9 cellular contexts compared by ENCODE assay signal in genomic region chr3:62875103-62876002, GRCh38. TPM values are rescaled to one million over a fixed set of nuclear protein-coding genes. Genes with fewer than 3 reads are reported as not detected.
DNase-seq lines count a peak whose midpoint lies in the region; ATAC-seq and TF ChIP-seq lines count a peak whose summit lies in the region.
"Had no signal": no experiment of that assay in that cellular context is flagged by ENCODE, and none has a peak within 500 bp of the region (broad histone marks: within the 10 kb centered on the region; RNA-seq: fewer than 3 reads in every experiment).

Gene CADPS (minus strand): TSS chr3:62875416. CDS start chr3:62875029, 387 bp downstream.

- peaks cover 8 to 22% (median 11%) of the 10 kb centered on the region in 5 donors for H3K9me3 Mint-ChIP-seq in CD8-positive, alpha-beta memory T cell

- POLR2A ChIA-PET in CD8-positive, alpha-beta memory T cell (lab: Charles Lee) = no interaction called here

- H3K4me3 Mint-ChIP-seq in CD8-positive, alpha-beta memory T cell = no peak within 1 kb of the TSS
- H3K4me3 Mint-ChIP-seq: activated naive CD8-positive, alpha-beta T cell had no signal

- H3K36me3 ChIP-seq in H7 (replicated peaks; ENCODE audit: control insufficient read depth, insufficient read depth, low read length) (no peaks in the 10 kb centered on the region), SJCRH30 (no peaks in the 10 kb centered on the region)
- H3K36me3 ChIP-seq in CD8-positive, alpha-beta memory T cell (ENCODE audit: insufficient read depth, low read length) = no peaks in the 10 kb centered on the region

- peak; percentile 67 for DNase-seq in H7
- DNase-seq in SJCRH30 = no peak
- peak; percentile 22 for DNase-seq in left cardiac atrium
- no peak for DNase-seq in retinal pigment epithelial cell (ENCODE audit: low read depth)
- no peak for DNase-seq in CD8-positive, alpha-beta memory T cell

- H3K4me3 ChIP-seq in H7 (ENCODE audit: insufficient read depth, low read depth, low read length) = peak within 1 kb of the TSS; percentile 85
- H3K4me3 ChIP-seq in SJCRH30 = peak within 1 kb of the TSS; percentile 50
- H3K4me3 ChIP-seq in retinal pigment epithelial cell (ENCODE audit: low read length) = peak within 1 kb of the TSS; percentile 44
- no peak within 1 kb of the TSS for H3K4me3 ChIP-seq in CD8-positive, alpha-beta memory T cell (ENCODE audit: low read length)

- no peak within 1 kb of the TSS for H3K27ac ChIP-seq in SJCRH30
- H3K27ac ChIP-seq in CD8-positive, alpha-beta memory T cell (ENCODE audit: low read depth, low read length) = no peak within 1 kb of the TSS

- no peaks in the 10 kb centered on the region for H3K36me3 Mint-ChIP-seq in CD8-positive, alpha-beta memory T cell
- H3K36me3 Mint-ChIP-seq: activated naive CD8-positive, alpha-beta T cell had no signal

- H3K4me1 Mint-ChIP-seq in CD8-positive, alpha-beta memory T cell = no peaks in the 10 kb centered on the region

- H3K27me3 Mint-ChIP-seq in CD8-positive, alpha-beta memory T cell = peaks cover 19 to 31% of the 10 kb centered on the region in 2 donors

- H3K9me3 ChIP-seq in SJCRH30 (replicated peaks) = no peaks in the 10 kb centered on the region
- no peaks in the 10 kb centered on the region for H3K9me3 ChIP-seq in CD8-positive, alpha-beta memory T cell (ENCODE audit: low read length)

- no peak for TF ChIP-seq CTCF in retinal pigment epithelial cell (conservative IDR thresholded peaks at IDR 0.05; ENCODE audit: low read depth, low read length)

- no peaks in the 10 kb centered on the region; the same call in 1 of the 2 replicates for H3K27me3 ChIP-seq in H7 (ENCODE audit: control insufficient read depth, insufficient read depth, low read length)
- H3K27me3 ChIP-seq in SJCRH30 = no peaks in the 10 kb centered on the region
- peaks cover 3% of the 10 kb centered on the region for H3K27me3 ChIP-seq in CD8-positive, alpha-beta memory T cell (ENCODE audit: insufficient read depth, low read length, poor library complexity, severe bottlenecking)

- CTCF ChIA-PET in CD8-positive, alpha-beta memory T cell (lab: Charles Lee) = no interaction called here

- ATAC-seq in left cardiac atrium = peak; percentile 31 to 40
- no peak for ATAC-seq in HG03025 (IDR thresholded peaks at IDR 0.05; ENCODE audit: low FRiP score, unreplicated experiment)
- no peak for ATAC-seq in GM21390 (IDR thresholded peaks at IDR 0.05; ENCODE audit: unreplicated experiment)
- ATAC-seq in GM18502 (IDR thresholded peaks at IDR 0.05; ENCODE audit: poor library complexity, unreplicated experiment) = no peak

- no peaks in the 10 kb centered on the region for H3K4me1 ChIP-seq in SJCRH30
- H3K4me1 ChIP-seq in CD8-positive, alpha-beta memory T cell (ENCODE audit: insufficient read depth, low read length) = no peaks in the 10 kb centered on the region

- no peak within 1 kb of the TSS for H3K27ac Mint-ChIP-seq in CD8-positive, alpha-beta memory T cell
- H3K27ac Mint-ChIP-seq: activated naive CD8-positive, alpha-beta T cell had no signal

- intact Hi-C loops in left cardiac atrium (cut with DNase I) = loop anchor here in 1 of 2 donors (5.0 to 10.0 kb wide), 4 partner anchors 208 to 349 kb away; no protein-coding TSS in a partner anchor

RNA-seq across cellular contexts. Expression of gene CADPS, which starts in this region (rescaled TPM):
- 5.2 and 7.1 TPM in 2 replicates for total RNA-seq in H7 (2014; rRNA removed; shearing (Covaris generic))
- total RNA-seq in SJCRH30 (2014; rRNA removed; shearing (Covaris generic)) = not detected in 2 replicates
- total RNA-seq in left cardiac atrium = 10 to 100 TPM; 29.0 to 30.7 TPM
- not detected for total RNA-seq in CD8-positive, alpha-beta memory T cell
- not detected for polyA plus RNA-seq in CD8-positive, alpha-beta memory T cell

Comparison
In these comparisons a context has a peak if more than half of its experiments do, and no peak if none do; other contexts are left out.
1. DNase-seq: peak in H7 (single experiment) and left cardiac atrium (single experiment); none in SJCRH30 (0 of 2), retinal pigment epithelial cell (single experiment) and CD8-positive, alpha-beta memory T cell (0 of 5).
2. ATAC-seq: peak in left cardiac atrium (2 of 2); none in HG03025 (single experiment), GM21390 (single experiment) and GM18502 (single experiment).